In genomic region chr14:65044596-65044959, GRCh38 we compare ENCODE assay signal across 1 cellular context.
A peak's percentile ranks its signal among the peaks of the same experiment; 100 is the strongest.
TF ChIP-seq lines count a peak whose summit lies in the region.

No MANE protein-coding gene starts in this region.

TF ChIP-seq in K562, 482 proteins besides CTCF, POLR2A, EP300 and RAD21 (continued from another document and continues in another):
- TF ChIP-seq ZBTB11 (CRISPR knock-in tag; IDR thresholded peaks at IDR 0.05) = no peak
- TF ChIP-seq ZNF766 (CRISPR knock-in tag; conservative IDR thresholded peaks at IDR 0.05) = peak; percentile 78
- TF ChIP-seq ZNF133 (CRISPR knock-in tag; IDR thresholded peaks at IDR 0.05) = no peak
- peak; percentile 61 for TF ChIP-seq LEF1 (IDR thresholded peaks at IDR 0.05)
- no peak for TF ChIP-seq E2F1 (CRISPR knock-in tag; IDR thresholded peaks at IDR 0.05)
- TF ChIP-seq PCBP2 (IDR thresholded peaks at IDR 0.05; ENCODE audit: low read depth, low read length, poor library complexity, severe bottlenecking) = no peak
- TF ChIP-seq L3MBTL2 (IDR thresholded peaks at IDR 0.05) = no peak
- no peak for TF ChIP-seq MED1 (CRISPR knock-in tag; IDR thresholded peaks at IDR 0.05; ENCODE audit: borderline replicate concordance)
- TF ChIP-seq SRSF7 (optimal IDR thresholded peaks at IDR 0.05; ENCODE audit: low read depth, low read length) = no peak
- TF ChIP-seq RAD51 (IDR thresholded peaks at IDR 0.05; ENCODE audit: borderline replicate concordance, low read depth) = no peak
- no peak for TF ChIP-seq ZNF140 (CRISPR knock-in tag; IDR thresholded peaks at IDR 0.05)
- TF ChIP-seq MTA2 (IDR thresholded peaks at IDR 0.05; ENCODE audit: low read depth) = peak; percentile 60
- TF ChIP-seq SMAD2 (IDR thresholded peaks at IDR 0.05; ENCODE audit: low read depth, low read length) = no peak
- no peak for TF ChIP-seq PRMT5 (CRISPR knock-in tag; IDR thresholded peaks at IDR 0.05)
- peak; percentile 48 for TF ChIP-seq CTBP1 (IDR thresholded peaks at IDR 0.05; ENCODE audit: borderline replicate concordance)
- TF ChIP-seq ETV6 (IDR thresholded peaks at IDR 0.05; ENCODE audit: borderline replicate concordance in 1 of 2, low read depth in 2 of 2, low read length in 1 of 2) = 0 out of 4 replicates have a peak, but pooled peaks of 1 of the 2 experiments have one; percentile 36
- no peak for TF ChIP-seq ETV6 (CRISPR knock-in tag; IDR thresholded peaks at IDR 0.05; ENCODE audit: borderline replicate concordance)
- no peak for TF ChIP-seq RBM39 (optimal IDR thresholded peaks at IDR 0.05; ENCODE audit: low read depth, low read length)
- no peak for TF ChIP-seq STAT6 (CRISPR knock-in tag; IDR thresholded peaks at IDR 0.05)
- TF ChIP-seq THAP12 (CRISPR knock-in tag; IDR thresholded peaks at IDR 0.05) = no peak
- no peak for TF ChIP-seq NCOA4 (IDR thresholded peaks at IDR 0.05; ENCODE audit: partially characterized antibody)
- TF ChIP-seq SP2 (IDR thresholded peaks at IDR 0.05; ENCODE audit: extremely low read depth, low read depth, low read length, poor library complexity, severe bottlenecking) = no peak
- no peak for TF ChIP-seq HMGN3 (IDR thresholded peaks at IDR 0.05; ENCODE audit: borderline replicate concordance, extremely low read depth, insufficient read length, low read depth, low read length)
- no peak for TF ChIP-seq THRAP3 (IDR thresholded peaks at IDR 0.05; ENCODE audit: borderline replicate concordance)
- no peak for TF ChIP-seq HES1 (IDR thresholded peaks at IDR 0.05; ENCODE audit: low read depth)
- no peak for TF ChIP-seq KDM5B (IDR thresholded peaks at IDR 0.05; ENCODE audit: insufficient replicate concordance, low read depth, low read length)
- peak; percentile 46; the same call in 1 of the 2 replicates for TF ChIP-seq PKNOX1 (IDR thresholded peaks at IDR 0.05)
- no peak for TF ChIP-seq ZC3H8 (IDR thresholded peaks at IDR 0.05)
- no peak for TF ChIP-seq ZNF561 (CRISPR knock-in tag; conservative IDR thresholded peaks at IDR 0.05)
- no peak for TF ChIP-seq ZZZ3 (IDR thresholded peaks at IDR 0.05)
- TF ChIP-seq TAF1 (IDR thresholded peaks at IDR 0.05; ENCODE audit: control insufficient read depth, extremely low read depth, insufficient read depth, low read length, severe bottlenecking) = no peak
- TF ChIP-seq HSF4 (CRISPR knock-in tag; IDR thresholded peaks at IDR 0.05; ENCODE audit: borderline replicate concordance) = no peak
- no peak for TF ChIP-seq HNRNPK (IDR thresholded peaks at IDR 0.05; ENCODE audit: low read depth, low read length, poor library complexity, severe bottlenecking)
- no peak for TF ChIP-seq ZNF280A (IDR thresholded peaks at IDR 0.05; ENCODE audit: low read depth, partially characterized antibody)
- no peak for TF ChIP-seq YY1 (IDR thresholded peaks at IDR 0.05; ENCODE audit: borderline replicate concordance in 1 of 3, control insufficient read depth in 1 of 3, extremely low read depth in 1 of 3, insufficient read depth in 3 of 3, insufficient read length in 1 of 3, insufficient replicate concordance in 2 of 3, low read depth in 1 of 3, low read length in 2 of 3)
- peak; percentile 76 for TF ChIP-seq STAT5A (IDR thresholded peaks at IDR 0.05; ENCODE audit: borderline replicate concordance, low read length)
- TF ChIP-seq ZNF655 (CRISPR knock-in tag; IDR thresholded peaks at IDR 0.05) = no peak
- no peak for TF ChIP-seq RBBP5 (IDR thresholded peaks at IDR 0.05; ENCODE audit: borderline replicate concordance, insufficient read depth, low read length, poor library complexity, severe bottlenecking)
- TF ChIP-seq POLR2B (IDR thresholded peaks at IDR 0.05; ENCODE audit: low read depth, partially characterized antibody) = no peak
- no peak for TF ChIP-seq FOXJ3 (CRISPR knock-in tag; IDR thresholded peaks at IDR 0.05)
- no peak for TF ChIP-seq ARID3A (IDR thresholded peaks at IDR 0.05; ENCODE audit: borderline replicate concordance, low read depth, low read length)
- TF ChIP-seq HMG20A (CRISPR knock-in tag; conservative IDR thresholded peaks at IDR 0.05) = no peak
- TF ChIP-seq MXI1 (IDR thresholded peaks at IDR 0.05; ENCODE audit: low read depth, low read length) = no peak
- no peak for TF ChIP-seq LARP7 (IDR thresholded peaks at IDR 0.05)
- TF ChIP-seq PPARD (CRISPR knock-in tag; IDR thresholded peaks at IDR 0.05) = no peak
- TF ChIP-seq ZNF316 (IDR thresholded peaks at IDR 0.05) = no peak
- no peak for TF ChIP-seq CREBBP (IDR thresholded peaks at IDR 0.05; ENCODE audit: low read depth, low read length)
- no peak for TF ChIP-seq WHSC1 (IDR thresholded peaks at IDR 0.05; ENCODE audit: low read length)
- no peak for TF ChIP-seq GMEB1 (CRISPR knock-in tag; IDR thresholded peaks at IDR 0.05)
- no peak for TF ChIP-seq PHB2 (IDR thresholded peaks at IDR 0.05; ENCODE audit: low read depth)
- no peak for TF ChIP-seq KHSRP (IDR thresholded peaks at IDR 0.05)
